In genomic region chr1:7839526-7839925, GRCh38 we compare ENCODE assay signal across 38 cellular contexts. TPM values are rescaled to one million over a fixed set of nuclear protein-coding genes. Genes with fewer than 3 reads are reported as not detected.
"Had no signal": no experiment of that assay in that cellular context is flagged by ENCODE, and none has a peak within 500 bp of the region (broad histone marks: within the 10 kb centered on the region; RNA-seq: fewer than 3 reads in every experiment).

No MANE protein-coding gene starts in this region.

- H3K27me3 ChIP-seq: MG63 had no signal

- DNase-seq: Karpas-422, Kasumi-1, KBM-7, KG1, MG63, MM.1S, MV-4-11, NCI-H1048, NCI-H1092, NCI-H1092 treated with DMSO at 0.1 percent for 48 hours, NCI-H1105, NCI-H1105 treated with DMSO at 0.1 percent for 48 hours, NCI-H1417, NCI-H1417 treated with DMSO at 0.1 percent for 48 hours, NCI-H1436, NCI-H1436 treated with DMSO at 0.1 percent for 48 hours, NCI-H146, NCI-H1694, NCI-H1694 treated with DMSO at 0.1 percent for 48 hours, NCI-H187, NCI-H187 treated with DMSO at 0.1 percent for 48 hours, NCI-H1930, NCI-H2029, NCI-H2029 treated with DMSO at 0.1 percent for 48 hours, NCI-H2081, NCI-H2081 treated with DMSO at 0.1 percent for 48 hours, NCI-H2107, NCI-H2171 treated with DMSO at 0.1 percent for 48 hours, NCI-H2227 treated with DMSO at 0.1 percent for 48 hours, NCI-H226, NCI-H345, NCI-H446, NCI-H446 treated with DMSO at 0.1 percent for 48 hours, NCI-H510A had no signal

- H3K9ac ChIP-seq: KMS-11 had no signal

- H3K4me2 ChIP-seq: KMS-11 had no signal

- H3K4me3 ChIP-seq: MG63 had no signal

- H3K27ac ChIP-seq: KMS-11 had no signal

RNA-seq across cellular contexts. Expression of gene UTS2, which starts 13.3 kb away (rescaled TPM):
- total RNA-seq: LHCN-M2, MCF 10A, NCI-H460 had no signal
